In genomic region chr19:17401628-17402027, GRCh38 we compare ENCODE assay signal across 21 cellular contexts. TPM values are rescaled to one million over a fixed set of nuclear protein-coding genes. Genes with fewer than 3 reads are reported as not detected.
DNase-seq lines count a peak whose midpoint lies in the region; ATAC-seq, FAIRE-seq and TF ChIP-seq lines count a peak whose summit lies in the region.
"Had no signal": no experiment of that assay in that cellular context is flagged by ENCODE, and none has a peak within 500 bp of the region (broad histone marks: within the 10 kb centered on the region; RNA-seq: fewer than 3 reads in every experiment).

No MANE protein-coding gene starts in this region.

- H3K4me1 Mint-ChIP-seq in dendritic cell treated with granulocyte-macrophage colony-stimulating factor and Interleukin-4, amounts not matched to agents 40 ng/mL and 50 ng/mL, for 4 days (ENCODE audit: low read depth), result peaks cover 29% of the 10 kb centered on the region
- H3K4me1 Mint-ChIP-seq in nephron, result peaks cover 9% of the 10 kb centered on the region
- H3K4me1 Mint-ChIP-seq in GM23338, result peaks cover 20% of the 10 kb centered on the region

- CTCF ChIA-PET in SK-N-SH (lab: Yijun Ruan, JAX), result interaction anchor here (1.2 kb wide), 1 partner anchor 9 kb away, joined by 4 read pairs; no protein-coding TSS in a partner anchor
- CTCF ChIA-PET in HEK293 (lab: Yijun Ruan, JAX), result interaction anchor here (1.1 kb wide), 1 partner anchor 11 kb away, joined by 5 read pairs; no protein-coding TSS in a partner anchor

- H3K4me1 ChIP-seq in SK-N-SH (ENCODE audit: control insufficient read depth in 1 of 2, insufficient read depth in 2 of 2, low read depth in 1 of 2, low read length in 1 of 2) (peaks cover 0 to 23% of the 10 kb centered on the region in 2 experiments; a peak in 1 of 4 replicates), HEK293 (ENCODE audit: control insufficient read depth, insufficient read depth, low read length) (no peaks in the 10 kb centered on the region), GM23338 (ENCODE audit: insufficient read depth) (peaks cover 17% of the 10 kb centered on the region)

- TF ChIP-seq EP300 in SK-N-SH (IDR thresholded peaks at IDR 0.05; ENCODE audit: borderline replicate concordance in 1 of 2, low read depth in 1 of 2, low read length in 1 of 2), result no peak

- H2AFZ ChIP-seq in SK-N-SH (ENCODE audit: low read depth) (no peak overlapping the region), GM23338 (no peak overlapping the region)

- no peaks in the 10 kb centered on the region for H3F3A ChIP-seq in SK-N-SH (replicated peaks; ENCODE audit: insufficient read depth)
- 0 out of 2 replicates have a peak, but pooled peaks cover 3% of the 10 kb centered on the region for H3F3A ChIP-seq in GM23338 (replicated peaks; ENCODE audit: low read depth)

- no peak for ATAC-seq in SK-N-SH treated with all-trans-retinoic acid at 6 μM for 48 hours
- ATAC-seq in GM23338, result no peak
- ATAC-seq: CD8-positive, alpha-beta T cell had no signal

- H3K4me3 Mint-ChIP-seq in dendritic cell treated with granulocyte-macrophage colony-stimulating factor and Interleukin-4, amounts not matched to agents 40 ng/mL and 50 ng/mL, for 4 days, result no peak overlapping the region
- peak overlapping the region; percentile 30 to 53 (median 34) for H3K4me3 Mint-ChIP-seq in nephron
- no peak overlapping the region for H3K4me3 Mint-ChIP-seq in GM23338
- H3K4me3 Mint-ChIP-seq: CD14-positive monocyte; CD8-positive, alpha-beta T cell; HFFc6 had no signal

- no peaks in the 10 kb centered on the region for H3K79me2 ChIP-seq in SK-N-SH (ENCODE audit: insufficient read depth)
- no peaks in the 10 kb centered on the region for H3K79me2 ChIP-seq in GM23338 (replicated peaks; ENCODE audit: insufficient read depth)

- H3K36me3 ChIP-seq in SK-N-SH (replicated peaks in 1 of 2; ENCODE audit: control insufficient read depth in 1 of 2, insufficient read depth in 2 of 2, low read length in 1 of 2) (no peaks in the 10 kb centered on the region), HEK293 (ENCODE audit: control insufficient read depth in 2 of 2, insufficient read depth in 1 of 2, low read length in 2 of 2) (no peaks in the 10 kb centered on the region), GM23338 (ENCODE audit: insufficient read depth) (no peaks in the 10 kb centered on the region)

- 97% methylated on average over 6 of the region's 6 CpGs for WGBS in SK-N-SH (ENCODE audit: low lambda C conversion rate)

- H3K27ac Mint-ChIP-seq in dendritic cell treated with granulocyte-macrophage colony-stimulating factor and Interleukin-4, amounts not matched to agents 40 ng/mL and 50 ng/mL, for 4 days, result peak overlapping the region; percentile 24
- H3K27ac Mint-ChIP-seq in nephron, result peak overlapping the region in 1 of 3 experiments; percentile 46
- H3K27ac Mint-ChIP-seq in GM23338, result no peak overlapping the region
- H3K27ac Mint-ChIP-seq: CD8-positive, alpha-beta T cell; HFFc6 had no signal

- POLR2A ChIA-PET in SK-N-SH (lab: Yijun Ruan, JAX), result no interaction called here
- POLR2A ChIA-PET in HEK293 (lab: Yijun Ruan, JAX), result no interaction called here

- no peak overlapping the region for H3K9ac ChIP-seq in SK-N-SH

- H3K9me3 ChIP-seq in SK-N-SH (no peaks in the 10 kb centered on the region), HEK293 (ENCODE audit: control insufficient read depth, insufficient read depth, low read depth, low read length) (no peaks in the 10 kb centered on the region)
- H3K9me3 ChIP-seq: Caco-2, HAP-1 had no signal

- no peaks in the 10 kb centered on the region for H3K27me3 Mint-ChIP-seq in dendritic cell treated with granulocyte-macrophage colony-stimulating factor and Interleukin-4, amounts not matched to agents 40 ng/mL and 50 ng/mL, for 4 days
- H3K27me3 Mint-ChIP-seq in nephron (ENCODE audit: low read depth) (no peaks in the 10 kb centered on the region), GM23338 (ENCODE audit: insufficient read depth, low read depth, poor library complexity) (peaks cover 14% of the 10 kb centered on the region)

- no peak for FAIRE-seq in RCC 7860 (lab: Jason Lieb, UNC)
- FAIRE-seq: GM12892, H1 had no signal

- H3K9me2 ChIP-seq in SK-N-SH, result no peaks in the 10 kb centered on the region
- no peaks in the 10 kb centered on the region for H3K9me2 ChIP-seq in GM23338 (ENCODE audit: insufficient read depth)

- H4K20me1 ChIP-seq in SK-N-SH (ENCODE audit: insufficient read depth) (no peaks in the 10 kb centered on the region), GM23338 (replicated peaks; ENCODE audit: insufficient read depth) (no peaks in the 10 kb centered on the region)

- H3K27ac ChIP-seq in SK-N-SH (ENCODE audit: low read depth in 2 of 2, low read length in 1 of 2) (no peak overlapping the region), HEK293 (ENCODE audit: extremely low read depth, low read depth, low read length) (no peak overlapping the region), GM23338 (ENCODE audit: low read depth) (no peak overlapping the region)
- H3K27ac ChIP-seq: 22Rv1 had no signal

- no peak for DNase-seq in SK-N-SH
- no peak for DNase-seq in RCC 7860 (ENCODE audit: low spot score)
- no peak for DNase-seq in GM23338 (ENCODE audit: low spot score)
- DNase-seq in NCI-H1436 treated with DMSO at 0.1 percent for 48 hours (lab: John Stamatoyannopoulos, UW), result no peak
- DNase-seq: Caco-2; CD8-positive, alpha-beta T cell; DND-41; GDM1; HFFc6 had no signal

- peaks cover 88% of the 10 kb centered on the region for H3K36me3 Mint-ChIP-seq in dendritic cell treated with granulocyte-macrophage colony-stimulating factor and Interleukin-4, amounts not matched to agents 40 ng/mL and 50 ng/mL, for 4 days (ENCODE audit: low read depth)
- H3K36me3 Mint-ChIP-seq in nephron (ENCODE audit: low read depth) (peaks cover 3% of the 10 kb centered on the region), GM23338 (ENCODE audit: low read depth) (peaks cover 9% of the 10 kb centered on the region; the same call in 1 of the 3 replicates)

- no peaks in the 10 kb centered on the region for H3K9me3 Mint-ChIP-seq in dendritic cell treated with granulocyte-macrophage colony-stimulating factor and Interleukin-4, amounts not matched to agents 40 ng/mL and 50 ng/mL, for 4 days
- H3K9me3 Mint-ChIP-seq in nephron, result no peaks in the 10 kb centered on the region
- H3K9me3 Mint-ChIP-seq in GM23338, result no peaks in the 10 kb centered on the region
- H3K9me3 Mint-ChIP-seq: CD8-positive, alpha-beta T cell; HFFc6 had no signal

- H3K27me3 ChIP-seq in SK-N-SH (ENCODE audit: insufficient read depth) (no peaks in the 10 kb centered on the region), GM23338 (ENCODE audit: insufficient read depth) (no peaks in the 10 kb centered on the region)

- H3K4me2 ChIP-seq in SK-N-SH (no peak overlapping the region), GM23338 (no peak overlapping the region)

- TF ChIP-seq RAD21 in SK-N-SH (IDR thresholded peaks at IDR 0.05; ENCODE audit: low read length), result no peak

- H3K4me3 ChIP-seq in SK-N-SH (ENCODE audit: low read depth in 2 of 2, low read length in 1 of 2), result no peak overlapping the region
- no peak overlapping the region for H3K4me3 ChIP-seq in HEK293 (ENCODE audit: low read depth, low read length)
- H3K4me3 ChIP-seq in GM23338, result no peak overlapping the region
- H3K4me3 ChIP-seq: HAP-1 had no signal

- TF ChIP-seq CTCF in SK-N-SH (IDR thresholded peaks at IDR 0.05) (no peak), HEK293 (tag by site-specific recombination; IDR thresholded peaks at IDR 0.05) (no peak), nephron (IDR thresholded peaks at IDR 0.05; ENCODE audit: unreplicated experiment in 3 of 3) (no peak), GM23338 (conservative IDR thresholded peaks at IDR 0.05; ENCODE audit: low read depth in 2 of 2) (no peak)

- intact Hi-C loops in dendritic cell treated with granulocyte-macrophage colony-stimulating factor and Interleukin-4, amounts not matched to agents 40 ng/mL and 50 ng/mL, for 4 days (cut with micrococcal nuclease), result no loop called here

TF ChIP-seq in SK-N-SH treated with all-trans-retinoic acid at 6 μM for 48 hours, 23 proteins besides CTCF, POLR2A, EP300 and RAD21 (continues in another document):
- TF ChIP-seq ZFP3 (CRISPR knock-in tag; IDR thresholded peaks at IDR 0.05) (peak; percentile 63; the same call in 1 of the 2 replicates), ISL1 (CRISPR knock-in tag; IDR thresholded peaks at IDR 0.05) (no peak)

TF ChIP-seq in SK-N-SH, 30 proteins besides CTCF, POLR2A, EP300 and RAD21 (continues in another document):
- TF ChIP-seq SIN3A (IDR thresholded peaks at IDR 0.05; ENCODE audit: borderline replicate concordance, low read depth, low read length), result no peak

TF ChIP-seq in HEK293, 187 proteins besides CTCF, POLR2A, EP300 and RAD21 (continues in another document):
- no peak for TF ChIP-seq ZNF24 (tag by site-specific recombination; IDR thresholded peaks at IDR 0.05)

TF ChIP-seq in GM23338, 12 proteins besides CTCF, POLR2A, EP300 and RAD21 (continues in another document):
- TF ChIP-seq ZNF114 (CRISPR knock-in tag; IDR thresholded peaks at IDR 0.05), result no peak

RNA-seq across cellular contexts. Expression of gene BST2, which starts 3.8 kb away (rescaled TPM):
- 5.7 and 5.9 TPM in 2 replicates for polyA plus RNA-seq in SK-N-SH (2012; rRNA removed)
- 4.8 and 6.0 TPM in 2 replicates for polyA plus RNA-seq in SK-N-SH (2012; cell fraction: cytosol; rRNA removed)
- polyA plus RNA-seq in SK-N-SH (2012; cell fraction: nucleus; rRNA removed), result 1.4 and 2.9 TPM in 2 replicates
- total RNA-seq in GM23338 (2014; rRNA removed; shearing (Covaris generic)), result 28.9 and 33.9 TPM in 2 replicates
- 22.0 and 24.9 TPM in 2 replicates for polyA plus RNA-seq in GM23338 (2016; fragmentation: Nextera tagmentation; extraction: Ambion mirVana)
- total RNA-seq: HT1080 had no signal

RNA-seq across cellular contexts. Expression of gene CCDC194, which starts 7.6 kb away (rescaled TPM):
- polyA plus RNA-seq in SK-N-SH (2012; rRNA removed) (not detected in 2 replicates), GM23338 (2016; fragmentation: Nextera tagmentation; extraction: Ambion mirVana) (0.38 TPM in 1 of 2 replicates, not detected in the other)
- polyA plus RNA-seq in SK-N-SH (2012; cell fraction: cytosol; rRNA removed), result not detected in 2 replicates
- polyA plus RNA-seq in SK-N-SH (2012; cell fraction: nucleus; rRNA removed), result 0.08 TPM in 1 of 2 replicates, not detected in the other
- 0.49 TPM in 1 of 2 replicates, not detected in the other for total RNA-seq in GM23338 (2014; rRNA removed; shearing (Covaris generic))
- total RNA-seq: A673, H1, HFFc6, HT1080 had no signal
- polyA plus RNA-seq: BJ, CD14-positive monocyte had no signal

RNA-seq across cellular contexts. Expression of gene MVB12A, which starts 18.2 kb away (rescaled TPM):
- 63.0 and 63.9 TPM in 2 replicates for polyA plus RNA-seq in SK-N-SH (2012; rRNA removed)
- polyA plus RNA-seq in SK-N-SH (2012; cell fraction: cytosol; rRNA removed), result 24.9 and 43.9 TPM in 2 replicates
- polyA plus RNA-seq in SK-N-SH (2012; cell fraction: nucleus; rRNA removed), result 80.2 and 102 TPM in 2 replicates
- 49.9 and 60.3 TPM in 2 replicates for total RNA-seq in GM23338 (2014; rRNA removed; shearing (Covaris generic))
- polyA plus RNA-seq in GM23338 (2016; fragmentation: Nextera tagmentation; extraction: Ambion mirVana), result 36.6 and 43.5 TPM in 2 replicates

RNA-seq across cellular contexts. Expression of gene PLVAP, which starts 24.5 kb away (rescaled TPM):
- polyA plus RNA-seq in SK-N-SH (2012; rRNA removed) (not detected in 2 replicates), GM23338 (2016; fragmentation: Nextera tagmentation; extraction: Ambion mirVana) (not detected in 2 replicates)
- polyA plus RNA-seq in SK-N-SH (2012; cell fraction: cytosol; rRNA removed), result not detected in 2 replicates
- not detected in 2 replicates for polyA plus RNA-seq in SK-N-SH (2012; cell fraction: nucleus; rRNA removed)
- total RNA-seq in GM23338 (2014; rRNA removed; shearing (Covaris generic)), result not detected in 2 replicates
- total RNA-seq: Caco-2; CD8-positive, alpha-beta T cell; H1; HFFc6; HT1080 had no signal
- polyA plus RNA-seq: BJ had no signal

RNA-seq across cellular contexts. Expression of gene TMEM221, which starts 46.8 kb away (rescaled TPM):
- polyA plus RNA-seq in SK-N-SH (2012; rRNA removed) (0.41 and 0.62 TPM in 2 replicates), GM23338 (2016; fragmentation: Nextera tagmentation; extraction: Ambion mirVana) (0.40 and 1.8 TPM in 2 replicates)
- 0.22 and 0.30 TPM in 2 replicates for polyA plus RNA-seq in SK-N-SH (2012; cell fraction: cytosol; rRNA removed)
- 0.56 and 0.60 TPM in 2 replicates for polyA plus RNA-seq in SK-N-SH (2012; cell fraction: nucleus; rRNA removed)
- total RNA-seq in GM23338 (2014; rRNA removed; shearing (Covaris generic)), result 0.90 and 1.8 TPM in 2 replicates
- total RNA-seq: A673; Caco-2; CD8-positive, alpha-beta T cell; HFFc6; HT1080 had no signal
- polyA plus RNA-seq: CD14-positive monocyte had no signal

Comparison
In these comparisons a context has a peak if more than half of its experiments do, and no peak if none do; other contexts are left out.
1. H3K4me3 Mint-ChIP-seq: peak in nephron (3 of 3); none in dendritic cell treated with granulocyte-macrophage colony-stimulating factor and Interleukin-4, amounts not matched to agents 40 ng/mL and 50 ng/mL, for 4 days (single experiment) and GM23338 (single experiment).